ENCODE assay signal across 1 cellular context in the genomic region with DNA sequence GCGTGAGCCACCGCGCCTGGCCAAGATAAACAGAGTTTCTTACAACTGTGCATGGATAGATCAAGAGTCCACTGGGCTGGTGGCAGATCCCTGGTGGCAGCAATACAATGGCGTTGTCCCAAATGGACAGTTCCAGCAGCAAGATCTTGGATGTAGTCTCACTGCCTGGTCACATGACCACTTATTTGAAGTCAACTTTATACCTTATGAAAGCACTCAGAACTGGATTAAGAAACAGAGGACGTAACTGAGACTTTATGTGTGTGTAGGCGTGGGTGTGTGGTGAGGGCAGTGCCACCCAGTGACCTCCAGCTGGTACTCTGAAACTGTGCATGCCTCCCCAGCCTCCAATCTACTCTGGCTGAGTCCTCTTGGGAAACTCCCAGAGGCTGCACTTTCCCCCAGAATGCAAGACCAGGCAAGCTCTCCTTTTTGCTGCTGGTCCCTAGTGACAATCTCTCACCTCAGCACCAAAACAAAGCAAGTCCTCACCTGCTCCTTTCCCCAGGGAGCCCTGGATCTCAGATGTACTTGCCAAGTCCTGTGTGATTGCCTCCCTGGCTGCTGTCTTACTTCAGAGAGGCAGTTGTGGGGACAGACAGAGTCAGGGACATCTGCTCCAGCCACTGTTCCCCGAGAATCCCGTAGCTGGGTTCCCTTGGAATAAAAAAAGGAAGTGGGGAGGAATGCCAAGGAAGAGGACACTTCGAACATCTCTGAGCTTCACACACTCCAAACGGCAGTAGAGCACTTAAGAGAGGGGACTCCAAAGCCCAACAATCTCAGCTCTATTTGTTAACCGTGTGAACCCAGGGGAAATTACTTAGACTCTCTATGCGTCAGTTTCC.
TF ChIP-seq lines count a peak whose summit lies in the region.

No MANE protein-coding gene starts in this region.

TF ChIP-seq in K562, 482 proteins besides CTCF, POLR2A, EP300 and RAD21:
- TF ChIP-seq EHMT2 (IDR thresholded peaks at IDR 0.05) (no peak), SPI1 (IDR thresholded peaks at IDR 0.05; ENCODE audit: borderline replicate concordance, low read depth, low read length) (peak; percentile 68; the same call in 1 of the 2 replicates), RAD51 (IDR thresholded peaks at IDR 0.05; ENCODE audit: borderline replicate concordance, low read depth) (peak; percentile 45; the same call in 1 of the 2 replicates), TOE1 (IDR thresholded peaks at IDR 0.05; ENCODE audit: borderline replicate concordance) (peak; percentile 34; the same call in 1 of the 2 replicates), TOE1 (CRISPR knock-in tag; IDR thresholded peaks at IDR 0.05; ENCODE audit: borderline replicate concordance, low read depth) (no peak), ZNF146 (CRISPR knock-in tag; IDR thresholded peaks at IDR 0.05; ENCODE audit: unreplicated experiment) (no peak)
- TF ChIP-seq, protein P1, sequence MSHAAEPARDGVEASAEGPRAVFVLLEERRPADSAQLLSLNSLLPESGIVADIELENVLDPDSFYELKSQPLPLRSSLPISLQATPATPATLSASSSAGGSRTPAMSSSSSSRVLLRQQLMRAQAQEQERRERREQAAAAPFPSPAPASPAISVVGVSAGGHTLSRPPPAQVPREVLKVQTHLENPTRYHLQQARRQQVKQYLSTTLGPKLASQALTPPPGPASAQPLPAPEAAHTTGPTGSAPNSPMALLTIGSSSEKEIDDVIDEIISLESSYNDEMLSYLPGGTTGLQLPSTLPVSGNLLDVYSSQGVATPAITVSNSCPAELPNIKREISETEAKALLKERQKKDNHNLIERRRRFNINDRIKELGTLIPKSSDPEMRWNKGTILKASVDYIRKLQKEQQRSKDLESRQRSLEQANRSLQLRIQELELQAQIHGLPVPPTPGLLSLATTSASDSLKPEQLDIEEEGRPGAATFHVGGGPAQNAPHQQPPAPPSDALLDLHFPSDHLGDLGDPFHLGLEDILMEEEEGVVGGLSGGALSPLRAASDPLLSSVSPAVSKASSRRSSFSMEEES (CRISPR knock-in tag; IDR thresholded peaks at IDR 0.05) = peak; percentile 87
- TF ChIP-seq, protein P2, sequence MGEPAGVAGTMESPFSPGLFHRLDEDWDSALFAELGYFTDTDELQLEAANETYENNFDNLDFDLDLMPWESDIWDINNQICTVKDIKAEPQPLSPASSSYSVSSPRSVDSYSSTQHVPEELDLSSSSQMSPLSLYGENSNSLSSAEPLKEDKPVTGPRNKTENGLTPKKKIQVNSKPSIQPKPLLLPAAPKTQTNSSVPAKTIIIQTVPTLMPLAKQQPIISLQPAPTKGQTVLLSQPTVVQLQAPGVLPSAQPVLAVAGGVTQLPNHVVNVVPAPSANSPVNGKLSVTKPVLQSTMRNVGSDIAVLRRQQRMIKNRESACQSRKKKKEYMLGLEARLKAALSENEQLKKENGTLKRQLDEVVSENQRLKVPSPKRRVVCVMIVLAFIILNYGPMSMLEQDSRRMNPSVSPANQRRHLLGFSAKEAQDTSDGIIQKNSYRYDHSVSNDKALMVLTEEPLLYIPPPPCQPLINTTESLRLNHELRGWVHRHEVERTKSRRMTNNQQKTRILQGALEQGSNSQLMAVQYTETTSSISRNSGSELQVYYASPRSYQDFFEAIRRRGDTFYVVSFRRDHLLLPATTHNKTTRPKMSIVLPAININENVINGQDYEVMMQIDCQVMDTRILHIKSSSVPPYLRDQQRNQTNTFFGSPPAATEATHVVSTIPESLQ (CRISPR knock-in tag; IDR thresholded peaks at IDR 0.05) = no peak
